In the genomic region with DNA sequence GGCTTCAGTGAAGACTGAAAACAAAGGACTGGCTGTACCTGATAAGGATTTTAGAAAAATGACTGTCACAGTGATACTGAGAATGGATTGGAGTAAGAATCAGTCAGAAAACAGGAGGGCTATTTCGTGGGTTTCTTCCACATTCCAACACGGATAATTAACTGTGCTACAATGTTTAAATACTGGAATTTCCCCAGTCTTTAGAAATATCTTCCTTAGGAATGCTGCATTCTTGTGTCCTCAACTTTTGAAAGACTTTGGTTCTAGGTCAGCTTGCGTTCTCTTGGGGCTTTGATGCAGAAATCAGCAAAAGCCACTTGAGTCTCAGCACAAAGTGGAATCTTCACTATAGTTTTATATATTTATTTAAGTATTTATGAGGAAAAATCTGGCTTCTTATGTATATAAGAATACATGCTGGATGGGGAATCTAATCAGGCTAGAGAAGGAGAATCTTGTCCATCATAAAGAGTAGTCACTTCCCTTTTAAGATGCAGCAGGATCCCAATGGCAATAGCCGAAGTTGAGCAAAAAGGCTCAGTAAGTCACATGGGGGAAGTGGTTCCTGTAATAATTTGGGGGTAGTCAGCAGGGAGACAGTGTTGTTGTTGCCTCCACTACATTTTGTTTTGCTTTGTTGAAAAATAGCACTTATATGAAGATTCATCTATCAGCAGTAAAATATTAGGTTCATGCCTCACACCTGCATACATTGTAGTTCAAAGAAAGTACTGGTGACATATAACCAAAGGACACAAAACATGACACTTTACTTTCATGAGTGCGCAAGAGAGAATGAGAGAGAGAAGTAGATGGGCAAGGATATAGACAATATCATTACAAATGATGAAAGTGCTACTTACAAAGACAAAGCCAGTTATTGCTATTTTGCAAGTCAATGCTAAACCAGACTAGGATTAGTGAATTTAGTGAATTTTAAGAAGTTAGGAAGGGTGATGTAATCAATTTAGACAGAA, we compare ENCODE assay signal across 17 cellular contexts.
A peak's percentile ranks its signal among the peaks of the same experiment; 100 is the strongest.
DNase-seq lines count a peak whose midpoint lies in the region; ATAC-seq and TF ChIP-seq lines count a peak whose summit lies in the region.
"Had no signal": no experiment of that assay in that cellular context is flagged by ENCODE, and none has a peak within 500 bp of the region (broad histone marks: within the 10 kb centered on the region; RNA-seq: fewer than 3 reads in every experiment).

No MANE protein-coding gene starts in this region.

- CTCF ChIA-PET in HEK293 (lab: Yijun Ruan, JAX) = interaction anchor here (0.7 kb wide), 1 partner anchor 75 kb away, joined by 3 read pairs; no protein-coding TSS in a partner anchor

- peak; percentile 65 for ATAC-seq in upper lobe of right lung
- no peak for ATAC-seq in HG03439 (IDR thresholded peaks at IDR 0.05; ENCODE audit: unreplicated experiment)
- ATAC-seq: activated T-helper 17 cell treated with anti-CD3 and anti-CD28 coated beads, Interleukin-2, amount 50 U/mL, for 72 hours had no signal

- peak; percentile 17 for DNase-seq in RPMI7951 (ENCODE audit: low read depth)
- DNase-seq in globus pallidus (ENCODE audit: low spot score) = peak; percentile 21
- DNase-seq in upper lobe of right lung = no peak
- no peak for DNase-seq in foreskin melanocyte
- no peak for DNase-seq in glutamatergic neuron
- DNase-seq: hippocampal formation; MG63; NCI-H1930; NCI-H446 treated with DMSO at 0.1 percent for 48 hours; SHP77 treated with DMSO at 0.1 percent for 48 hours; stimulated activated CD4-positive, alpha-beta T cell treated with anti-CD3 and anti-CD28 coated beads, Interleukin-12 subunit alpha, Interleukin-12 subunit beta, amount 100 ng/mL, for 4 hours had no signal

- H3K4me1 Mint-ChIP-seq in glutamatergic neuron (ENCODE audit: low read depth, unreplicated experiment) = no peaks in the 10 kb centered on the region
- H3K4me1 Mint-ChIP-seq: activated T-helper 17 cell treated with anti-CD3 and anti-CD28 coated beads, Interleukin-2, amount 50 U/mL, for 72 hours; mesothelial cell of epicardium had no signal

- H3K27ac ChIP-seq in HEK293 (ENCODE audit: extremely low read depth, low read depth, low read length) (no peak overlapping the region), upper lobe of right lung (peak overlapping the region; percentile 14)
- H3K27ac ChIP-seq: BLaER1, esophagus muscularis mucosa had no signal

- H3K27me3 ChIP-seq in upper lobe of right lung = no peaks in the 10 kb centered on the region
- H3K27me3 ChIP-seq: BLaER1, esophagus muscularis mucosa, MG63 had no signal

- H3K27me3 Mint-ChIP-seq in glutamatergic neuron (ENCODE audit: unreplicated experiment) = no peaks in the 10 kb centered on the region

- H3K4me3 Mint-ChIP-seq in glutamatergic neuron (ENCODE audit: unreplicated experiment) = no peak overlapping the region
- H3K4me3 Mint-ChIP-seq: activated T-helper 17 cell treated with anti-CD3 and anti-CD28 coated beads, Interleukin-2, amount 50 U/mL, for 72 hours; mesothelial cell of epicardium had no signal

- H3K36me3 Mint-ChIP-seq in glutamatergic neuron (ENCODE audit: unreplicated experiment) = no peaks in the 10 kb centered on the region
- H3K36me3 Mint-ChIP-seq: mesothelial cell of epicardium had no signal

- H3K4me1 ChIP-seq in HEK293 (ENCODE audit: control insufficient read depth, insufficient read depth, low read length) = no peaks in the 10 kb centered on the region
- peaks cover 6% of the 10 kb centered on the region for H3K4me1 ChIP-seq in upper lobe of right lung
- H3K4me1 ChIP-seq: BLaER1 had no signal

- POLR2A ChIA-PET in HEK293 (lab: Yijun Ruan, JAX) = no interaction called here

- no peak overlapping the region for H3K27ac Mint-ChIP-seq in glutamatergic neuron (ENCODE audit: unreplicated experiment)
- H3K27ac Mint-ChIP-seq: activated T-helper 17 cell treated with anti-CD3 and anti-CD28 coated beads, Interleukin-2, amount 50 U/mL, for 72 hours; mesothelial cell of epicardium had no signal

- TF ChIP-seq CTCF in HEK293 (tag by site-specific recombination; IDR thresholded peaks at IDR 0.05) = no peak
- no peak for TF ChIP-seq CTCF in upper lobe of right lung (IDR thresholded peaks at IDR 0.05)
- TF ChIP-seq CTCF in glutamatergic neuron (IDR thresholded peaks at IDR 0.05; ENCODE audit: partially characterized antibody, unreplicated experiment) = no peak

- no peaks in the 10 kb centered on the region for H3K9me3 Mint-ChIP-seq in glutamatergic neuron (ENCODE audit: unreplicated experiment)
- H3K9me3 Mint-ChIP-seq: activated T-helper 17 cell treated with anti-CD3 and anti-CD28 coated beads, Interleukin-2, amount 50 U/mL, for 72 hours; mesothelial cell of epicardium had no signal

- H3K36me3 ChIP-seq in HEK293 (ENCODE audit: control insufficient read depth in 2 of 2, insufficient read depth in 1 of 2, low read length in 2 of 2) (no peaks in the 10 kb centered on the region), upper lobe of right lung (no peaks in the 10 kb centered on the region)
- H3K36me3 ChIP-seq: BLaER1, esophagus muscularis mucosa, MG63 had no signal

- H3K4me3 ChIP-seq in HEK293 (ENCODE audit: low read depth, low read length) = no peak overlapping the region
- no peak overlapping the region for H3K4me3 ChIP-seq in upper lobe of right lung
- H3K4me3 ChIP-seq: BLaER1, esophagus muscularis mucosa, MG63 had no signal

- intact Hi-C loops in upper lobe of right lung (cut with DNase I) = no loop called here

- H3K9me3 ChIP-seq in HEK293 (ENCODE audit: control insufficient read depth, insufficient read depth, low read depth, low read length) (no peaks in the 10 kb centered on the region), upper lobe of right lung (no peaks in the 10 kb centered on the region)
- H3K9me3 ChIP-seq: BLaER1, esophagus muscularis mucosa, MG63 had no signal

TF ChIP-seq in HEK293, 187 proteins besides CTCF, POLR2A, EP300 and RAD21 (continues in another document):
- TF ChIP-seq, protein P1, sequence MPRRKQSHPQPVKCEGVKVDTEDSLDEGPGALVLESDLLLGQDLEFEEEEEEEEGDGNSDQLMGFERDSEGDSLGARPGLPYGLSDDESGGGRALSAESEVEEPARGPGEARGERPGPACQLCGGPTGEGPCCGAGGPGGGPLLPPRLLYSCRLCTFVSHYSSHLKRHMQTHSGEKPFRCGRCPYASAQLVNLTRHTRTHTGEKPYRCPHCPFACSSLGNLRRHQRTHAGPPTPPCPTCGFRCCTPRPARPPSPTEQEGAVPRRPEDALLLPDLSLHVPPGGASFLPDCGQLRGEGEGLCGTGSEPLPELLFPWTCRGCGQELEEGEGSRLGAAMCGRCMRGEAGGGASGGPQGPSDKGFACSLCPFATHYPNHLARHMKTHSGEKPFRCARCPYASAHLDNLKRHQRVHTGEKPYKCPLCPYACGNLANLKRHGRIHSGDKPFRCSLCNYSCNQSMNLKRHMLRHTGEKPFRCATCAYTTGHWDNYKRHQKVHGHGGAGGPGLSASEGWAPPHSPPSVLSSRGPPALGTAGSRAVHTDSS (tag by site-specific recombination; IDR thresholded peaks at IDR 0.05) = no peak
- TF ChIP-seq ZNF48 (tag by site-specific recombination; IDR thresholded peaks at IDR 0.05) (no peak), ZNF398 (tag by site-specific recombination; IDR thresholded peaks at IDR 0.05) (no peak), ZNF704 (tag by site-specific recombination; IDR thresholded peaks at IDR 0.05) (no peak), ATF2 (tag by site-specific recombination; IDR thresholded peaks at IDR 0.05; ENCODE audit: low read depth) (0 out of 2 replicates have a peak, but pooled peaks have one; percentile 12), ZNF701 (tag by site-specific recombination; IDR thresholded peaks at IDR 0.05) (no peak)
- TF ChIP-seq, protein P2, sequence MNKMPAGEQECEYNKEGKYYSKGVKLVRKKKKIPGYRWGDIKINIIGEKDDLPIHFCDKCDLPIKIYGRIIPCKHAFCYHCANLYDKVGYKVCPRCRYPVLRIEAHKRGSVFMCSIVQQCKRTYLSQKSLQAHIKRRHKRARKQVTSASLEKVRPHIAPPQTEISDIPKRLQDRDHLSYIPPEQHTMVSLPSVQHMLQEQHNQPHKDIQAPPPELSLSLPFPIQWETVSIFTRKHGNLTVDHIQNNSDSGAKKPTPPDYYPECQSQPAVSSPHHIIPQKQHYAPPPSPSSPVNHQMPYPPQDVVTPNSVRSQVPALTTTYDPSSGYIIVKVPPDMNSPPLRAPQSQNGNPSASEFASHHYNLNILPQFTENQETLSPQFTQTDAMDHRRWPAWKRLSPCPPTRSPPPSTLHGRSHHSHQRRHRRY (tag by site-specific recombination; IDR thresholded peaks at IDR 0.05) = no peak

Comparison
In these comparisons a context has a peak if more than half of its experiments do, and no peak if none do; other contexts are left out.
1. DNase-seq: peak in RPMI7951 (single experiment) and globus pallidus (single experiment); none in upper lobe of right lung (single experiment), foreskin melanocyte (single experiment) and glutamatergic neuron (single experiment).